In genomic region chr6:3418521-3419060, GRCh38 we compare ENCODE assay signal across 1 cellular context.
A peak's percentile ranks its signal among the peaks of the same experiment; 100 is the strongest.
TF ChIP-seq lines count a peak whose summit lies in the region.

No MANE protein-coding gene starts in this region.

TF ChIP-seq in HepG2, 621 proteins besides CTCF, POLR2A, EP300 and RAD21 (continues in another document):
- TF ChIP-seq ZNF891 (CRISPR knock-in tag; IDR thresholded peaks at IDR 0.05), result peak; percentile 65; the same call in 1 of the 2 replicates
- TF ChIP-seq TEAD3 (CRISPR knock-in tag; optimal IDR thresholded peaks at IDR 0.05; ENCODE audit: borderline replicate concordance), result peak; percentile 54
- no peak for TF ChIP-seq THYN1 (CRISPR knock-in tag; IDR thresholded peaks at IDR 0.05; ENCODE audit: borderline replicate concordance, low read depth)
- 0 out of 2 replicates have a peak, but pooled peaks have one; percentile 45 for TF ChIP-seq ZNF644 (CRISPR knock-in tag; IDR thresholded peaks at IDR 0.05; ENCODE audit: low read depth)
- TF ChIP-seq MLXIP (CRISPR knock-in tag; IDR thresholded peaks at IDR 0.05; ENCODE audit: borderline replicate concordance), result no peak
- TF ChIP-seq EED (CRISPR knock-in tag; IDR thresholded peaks at IDR 0.05), result no peak
- TF ChIP-seq HIC2 (CRISPR knock-in tag; IDR thresholded peaks at IDR 0.05; ENCODE audit: low read depth), result peak; percentile 83; the same call in 1 of the 2 replicates
- TF ChIP-seq SAP130 (CRISPR knock-in tag; IDR thresholded peaks at IDR 0.05; ENCODE audit: low read depth), result 0 out of 2 replicates have a peak, but pooled peaks have one; percentile 14
- peak; percentile 29; the same call in 1 of the 2 replicates for TF ChIP-seq NCOA2 (CRISPR knock-in tag; IDR thresholded peaks at IDR 0.05)
- no peak for TF ChIP-seq JARID2 (CRISPR knock-in tag; IDR thresholded peaks at IDR 0.05; ENCODE audit: insufficient replicate concordance)
- peak; percentile 63 for TF ChIP-seq ARID5B (CRISPR knock-in tag; IDR thresholded peaks at IDR 0.05)
- 0 out of 2 replicates have a peak, but pooled peaks have one; percentile 36 for TF ChIP-seq ZFP91 (CRISPR knock-in tag; IDR thresholded peaks at IDR 0.05; ENCODE audit: borderline replicate concordance)
- peak; percentile 61 for TF ChIP-seq MED1 (CRISPR knock-in tag; IDR thresholded peaks at IDR 0.05)
- peak; percentile 84 for TF ChIP-seq ZBTB38 (CRISPR knock-in tag; IDR thresholded peaks at IDR 0.05)
- TF ChIP-seq SALL1 (CRISPR knock-in tag; IDR thresholded peaks at IDR 0.05), result peak; percentile 73
- 0 out of 2 replicates have a peak, but pooled peaks have one; percentile 17 for TF ChIP-seq FOXP4 (CRISPR knock-in tag; IDR thresholded peaks at IDR 0.05)
- no peak for TF ChIP-seq HNF1A (IDR thresholded peaks at IDR 0.05; ENCODE audit: low read depth)
- 0 out of 2 replicates have a peak, but pooled peaks have one; percentile 23 for TF ChIP-seq HNF1A (CRISPR knock-in tag; IDR thresholded peaks at IDR 0.05; ENCODE audit: borderline replicate concordance)
- TF ChIP-seq ZEB1 (IDR thresholded peaks at IDR 0.05; ENCODE audit: insufficient replicate concordance, low read depth), result peak; percentile 4
- peak; percentile 91 for TF ChIP-seq ZBTB26 (CRISPR knock-in tag; IDR thresholded peaks at IDR 0.05; ENCODE audit: borderline replicate concordance)
- peak; percentile 17; the same call in 1 of the 2 replicates for TF ChIP-seq RXRA (CRISPR knock-in tag; IDR thresholded peaks at IDR 0.05)
- 0 out of 2 replicates have a peak, but pooled peaks have one; percentile 13 for TF ChIP-seq PAXIP1 (CRISPR knock-in tag; conservative IDR thresholded peaks at IDR 0.05)
- peak; percentile 21; the same call in 1 of the 2 replicates for TF ChIP-seq HNF1B (CRISPR knock-in tag; IDR thresholded peaks at IDR 0.05)
- TF ChIP-seq SETDB1 (CRISPR knock-in tag; IDR thresholded peaks at IDR 0.05; ENCODE audit: borderline replicate concordance), result no peak
